In genomic region chr3:100708989-100709839, GRCh38 we compare ENCODE assay signal across 1 cellular context.
A peak's percentile ranks its signal among the peaks of the same experiment; 100 is the strongest.
TF ChIP-seq lines count a peak whose summit lies in the region.

Gene TFG, plus strand, starts transcription at chr3:100709494. Its CDS starts 4,192 bp downstream, at chr3:100713686.

TF ChIP-seq in K562, 482 proteins besides CTCF, POLR2A, EP300 and RAD21 (continued from another document and continues in another):
- peak; percentile 89 for TF ChIP-seq ZBTB40 (IDR thresholded peaks at IDR 0.05)
- no peak for TF ChIP-seq ZBTB40 (CRISPR knock-in tag; IDR thresholded peaks at IDR 0.05)
- peak; percentile 47 for TF ChIP-seq HMGN3 (IDR thresholded peaks at IDR 0.05; ENCODE audit: borderline replicate concordance, extremely low read depth, insufficient read length, low read depth, low read length)
- no peak for TF ChIP-seq EGR1 (conservative IDR thresholded peaks at IDR 0.05)
- TF ChIP-seq ZNF695 (CRISPR knock-in tag; IDR thresholded peaks at IDR 0.05) = no peak
- TF ChIP-seq HSF4 (CRISPR knock-in tag; IDR thresholded peaks at IDR 0.05; ENCODE audit: borderline replicate concordance) = no peak
- TF ChIP-seq PTRF (tag; IDR thresholded peaks at IDR 0.05) = no peak
- TF ChIP-seq PHB (CRISPR knock-in tag; IDR thresholded peaks at IDR 0.05) = no peak
- TF ChIP-seq ZNF143 (CRISPR knock-in tag; IDR thresholded peaks at IDR 0.05) = no peak
- no peak for TF ChIP-seq ZNF740 (CRISPR knock-in tag; IDR thresholded peaks at IDR 0.05)
- no peak; a peak in 1 of 4 replicates for TF ChIP-seq ZNF740 (tag; IDR thresholded peaks at IDR 0.05)
- TF ChIP-seq BRD9 (IDR thresholded peaks at IDR 0.05; ENCODE audit: low read depth, partially characterized antibody) = no peak
- no peak for TF ChIP-seq KLF6 (CRISPR knock-in tag; IDR thresholded peaks at IDR 0.05; ENCODE audit: borderline replicate concordance)
- no peak for TF ChIP-seq HNRNPH1 (optimal IDR thresholded peaks at IDR 0.05; ENCODE audit: low read depth, low read length)
- TF ChIP-seq RFX1 (IDR thresholded peaks at IDR 0.05) = peak; percentile 44; the same call in 1 of the 2 replicates
- TF ChIP-seq ZNF175 (CRISPR knock-in tag; IDR thresholded peaks at IDR 0.05; ENCODE audit: low read depth) = no peak
- peak; percentile 93 for TF ChIP-seq SPI1 (IDR thresholded peaks at IDR 0.05; ENCODE audit: borderline replicate concordance, low read depth, low read length)
- TF ChIP-seq SNAPC5 (CRISPR knock-in tag; IDR thresholded peaks at IDR 0.05) = no peak
- TF ChIP-seq BACH1 (tag; IDR thresholded peaks at IDR 0.05) = no peak
- TF ChIP-seq KLF13 (tag; IDR thresholded peaks at IDR 0.05; ENCODE audit: borderline replicate concordance, low read depth) = 0 out of 2 replicates have a peak, but pooled peaks have one; percentile 31
- TF ChIP-seq ZBTB7A (IDR thresholded peaks at IDR 0.05; ENCODE audit: borderline replicate concordance, control insufficient read depth, low read depth, low read length) = no peak
- no peak for TF ChIP-seq ARID4B (CRISPR knock-in tag; IDR thresholded peaks at IDR 0.05)
- no peak for TF ChIP-seq NFYB (IDR thresholded peaks at IDR 0.05; ENCODE audit: extremely low read depth, insufficient read length)
- no peak for TF ChIP-seq MBD1 (CRISPR knock-in tag; IDR thresholded peaks at IDR 0.05)
- TF ChIP-seq EP400 (IDR thresholded peaks at IDR 0.05) = peak; percentile 79
- TF ChIP-seq HDAC6 (IDR thresholded peaks at IDR 0.05; ENCODE audit: low read depth, low read length) = no peak
- TF ChIP-seq ZNF354B (CRISPR knock-in tag; IDR thresholded peaks at IDR 0.05) = no peak
- TF ChIP-seq ZNF224 (CRISPR knock-in tag; IDR thresholded peaks at IDR 0.05) = no peak
- peak; percentile 86 for TF ChIP-seq GABPB1 (CRISPR knock-in tag; IDR thresholded peaks at IDR 0.05)
- TF ChIP-seq TEAD4 (IDR thresholded peaks at IDR 0.05; ENCODE audit: low read length) = peak; percentile 6; the same call in 1 of the 2 replicates
- no peak for TF ChIP-seq TEAD4 (CRISPR knock-in tag; IDR thresholded peaks at IDR 0.05; ENCODE audit: borderline replicate concordance)
- TF ChIP-seq RAD51 (IDR thresholded peaks at IDR 0.05; ENCODE audit: borderline replicate concordance, low read depth) = no peak
- no peak for TF ChIP-seq E2F3 (CRISPR knock-in tag; IDR thresholded peaks at IDR 0.05)
- no peak for TF ChIP-seq MBD2 (IDR thresholded peaks at IDR 0.05; ENCODE audit: borderline replicate concordance, low read depth)
- no peak for TF ChIP-seq BDP1 (IDR thresholded peaks at IDR 0.05; ENCODE audit: insufficient read depth, insufficient read length)
- peak; percentile 98 for TF ChIP-seq CREB3L1 (IDR thresholded peaks at IDR 0.05; ENCODE audit: borderline replicate concordance, low read depth)
- TF ChIP-seq ZBTB11 (CRISPR knock-in tag; IDR thresholded peaks at IDR 0.05) = 0 out of 6 replicates have a peak, but pooled peaks of 1 of the 3 experiments have one; percentile 24
- TF ChIP-seq BMI1 (IDR thresholded peaks at IDR 0.05; ENCODE audit: low read length) = no peak
- TF ChIP-seq SAFB (IDR thresholded peaks at IDR 0.05; ENCODE audit: borderline replicate concordance, low read depth, low read length) = peak; percentile 53; the same call in 1 of the 2 replicates
- peak; percentile 94 for TF ChIP-seq RBFOX2 (IDR thresholded peaks at IDR 0.05; ENCODE audit: low read depth, low read length)
- no peak for TF ChIP-seq MYNN (IDR thresholded peaks at IDR 0.05)
- TF ChIP-seq MYNN (CRISPR knock-in tag; IDR thresholded peaks at IDR 0.05) = no peak
